8 cellular contexts compared by ENCODE assay signal in the genomic region with DNA sequence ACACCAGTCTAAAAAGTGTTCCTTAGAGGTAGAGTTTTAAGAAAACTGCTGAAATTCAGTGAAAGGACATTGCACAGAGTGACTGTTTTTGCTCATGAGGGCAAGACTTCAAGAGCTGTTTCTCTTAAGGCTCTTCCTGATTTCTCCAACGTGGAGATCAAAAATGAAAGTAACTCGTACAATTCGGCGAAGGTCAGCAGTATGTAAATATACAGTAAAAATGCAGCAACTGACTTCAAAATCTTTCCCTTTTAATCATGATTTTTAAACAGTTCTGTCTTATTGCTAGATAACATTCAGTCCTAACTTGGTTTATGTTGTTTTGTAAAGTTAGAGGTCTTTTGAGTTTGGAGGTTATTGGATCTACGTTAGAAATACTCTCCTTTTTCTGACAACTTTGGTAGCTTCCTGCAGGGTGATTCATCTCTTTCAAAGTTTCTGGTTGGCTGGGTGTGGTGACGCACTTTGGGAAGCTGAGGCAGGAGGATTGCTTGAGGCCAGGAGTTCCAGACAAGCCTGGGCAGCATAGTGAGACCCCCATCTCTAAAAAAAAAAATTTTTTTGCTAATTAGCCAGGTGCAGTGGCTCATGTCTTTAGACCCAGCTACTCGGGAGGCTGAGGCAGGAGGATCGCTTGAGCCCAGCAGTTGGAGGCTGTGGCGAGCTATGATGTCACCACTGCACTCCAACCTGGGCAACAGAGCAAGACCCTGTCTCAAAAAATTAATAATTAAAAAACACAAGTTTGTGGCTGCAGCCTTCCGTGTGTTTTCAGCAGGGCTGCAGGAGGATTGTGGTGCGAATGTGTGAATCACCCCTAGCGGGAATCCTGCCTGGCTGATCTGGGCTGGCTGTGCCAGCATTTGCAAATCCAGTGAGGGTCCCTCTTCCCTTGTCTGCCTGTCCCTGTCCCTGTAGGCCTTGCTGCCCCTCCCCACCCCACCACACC. TPM values are rescaled to one million over a fixed set of nuclear protein-coding genes. Genes with fewer than 3 reads are reported as not detected.
A peak's percentile ranks its signal among the peaks of the same experiment; 100 is the strongest.
DNase-seq lines count a peak whose midpoint lies in the region; ATAC-seq and TF ChIP-seq lines count a peak whose summit lies in the region.

No MANE protein-coding gene starts in this region.

- peak overlapping the region; percentile 88 for H3K27ac ChIP-seq in Panc1 (ENCODE audit: low read length)

- H3K4me1 ChIP-seq in Panc1 (ENCODE audit: control insufficient read depth, insufficient read depth, low read length), result peaks cover 28% of the 10 kb centered on the region

- CTCF ChIA-PET in Panc1 (lab: Charles Lee), result no interaction called here

- H3K27me3 ChIP-seq in Panc1 (ENCODE audit: control insufficient read depth, insufficient read depth, low read length), result no peaks in the 10 kb centered on the region

- in situ Hi-C loops in Panc1 (cut with HindIII; ENCODE audit: low pct_unique_long_range_greater_than_20kb, low sequenced_read_pairs), result no loop called here

- POLR2A ChIA-PET in Panc1 (lab: Charles Lee), result no interaction called here

- DNase-seq in activated CD4-positive, CD25-positive, alpha-beta regulatory T cell treated with anti-CD3 and anti-CD28 coated beads, Interleukin-2, amount 50 U/mL, for 72 hours, result no peak
- DNase-seq in Panc1 (ENCODE audit: low read depth, low spot score) (no peak), midbrain (lab: John Stamatoyannopoulos, UW) (peak; percentile 32), mesenteric fat pad (ENCODE audit: low spot score) (no peak), DMS114 treated with DMSO at 0.1 percent for 48 hours (lab: John Stamatoyannopoulos, UW; ENCODE audit: unreplicated experiment) (no peak)
- DNase-seq in central memory CD4-positive, alpha-beta T cell, result peak; percentile 33

- ATAC-seq in activated CD4-positive, CD25-positive, alpha-beta regulatory T cell treated with anti-CD3 and anti-CD28 coated beads, Interleukin-2, amount 50 U/mL, for 24 hours, result peak; percentile 24 to 37
- no peak for ATAC-seq in Panc1
- ATAC-seq in GM21423 (IDR thresholded peaks at IDR 0.05; ENCODE audit: unreplicated experiment), result no peak

- peak overlapping the region; percentile 17 to 36; a peak in 3 of 4 replicates for H3K4me3 ChIP-seq in Panc1 (ENCODE audit: low read depth in 2 of 2, low read length in 2 of 2)

- intact Hi-C loops in Panc1 (cut with micrococcal nuclease; ENCODE audit: unreplicated experiment), result no loop called here

- H3K36me3 ChIP-seq in Panc1 (ENCODE audit: control insufficient read depth, insufficient read depth, low read length), result no peaks in the 10 kb centered on the region

- TF ChIP-seq CTCF in Panc1 (IDR thresholded peaks at IDR 0.05), result no peak

- H3K9me3 ChIP-seq in Panc1 (ENCODE audit: control insufficient read depth, insufficient read depth, low read depth, low read length), result no peaks in the 10 kb centered on the region

- BruUV-seq in Panc1 (replicated peaks; lab: Mats Ljungman, UMichigan), result TSS peak; percentile 67

RNA-seq across cellular contexts. Expression of gene AP5Z1, which starts 29.2 kb away (rescaled TPM):
- 100.0 TPM for total RNA-seq in Panc1 (2021; ENCODE audit: unreplicated experiment)
- polyA plus RNA-seq in Panc1 (2012; ENCODE audit: insufficient read length), result 91.5 TPM
- 37.6 TPM for total RNA-seq in mesenteric fat pad

Comparison
In these comparisons a context has a peak if more than half of its experiments do, and no peak if none do; other contexts are left out.
1. ATAC-seq: peak in activated CD4-positive, CD25-positive, alpha-beta regulatory T cell treated with anti-CD3 and anti-CD28 coated beads, Interleukin-2, amount 50 U/mL, for 24 hours (2 of 2); none in Panc1 (single experiment) and GM21423 (single experiment).
2. DNase-seq: peak in central memory CD4-positive, alpha-beta T cell (single experiment) and midbrain (single experiment); none in activated CD4-positive, CD25-positive, alpha-beta regulatory T cell treated with anti-CD3 and anti-CD28 coated beads, Interleukin-2, amount 50 U/mL, for 72 hours (single experiment), Panc1 (single experiment), mesenteric fat pad (single experiment) and DMS114 treated with DMSO at 0.1 percent for 48 hours (single experiment).